37 cellular contexts compared by ENCODE assay signal in genomic region chr10:116660860-116661259, GRCh38. TPM values are rescaled to one million over a fixed set of nuclear protein-coding genes. Genes with fewer than 3 reads are reported as not detected.
"Had no signal": no experiment of that assay in that cellular context is flagged by ENCODE, and none has a peak within 500 bp of the region (broad histone marks: within the 10 kb centered on the region; RNA-seq: fewer than 3 reads in every experiment).

No MANE protein-coding gene starts in this region.

- H3K9me3 ChIP-seq: ascending aorta, breast epithelium had no signal

- H3K4me3 Mint-ChIP-seq: activated B cell treated with CpG ODN at 0.5 μM for 24 hours; activated CD4-positive, alpha-beta memory T cell treated with anti-CD3 and anti-CD28 coated beads for 36 hours; activated CD4-positive, alpha-beta T cell treated with anti-CD3 and anti-CD28 coated beads, Interleukin-2, amount 10 ng/mL, durations not matched to agents 24 days and 14 days; activated CD8-positive, alpha-beta T cell treated with anti-CD3 and anti-CD28 coated beads for 36 hours; activated naive CD4-positive, alpha-beta T cell treated with anti-CD3 and anti-CD28 coated beads, Interleukin-2, amount 10 ng/mL, durations not matched to agents 7 days and 5 days; activated naive CD4-positive, alpha-beta T cell treated with anti-CD3 and anti-CD28 coated beads, Interleukin-2, amount 50 U/mL, for 24 hours; activated naive CD8-positive, alpha-beta T cell; activated naive CD8-positive, alpha-beta T cell treated with anti-CD3 and anti-CD28 coated beads, Interleukin-2, amount 10 ng/mL, durations not matched to agents 7 days and 5 days; activated naive CD8-positive, alpha-beta T cell treated with anti-CD3 and anti-CD28 coated beads, Interleukin-2, amount 50 U/mL, for 24 hours; activated T-cell treated with anti-CD3 and anti-CD28 coated beads, Interleukin-2, amount 50 U/mL, for 4 hours; T-helper 1 cell treated with Interleukin-12 subunit alpha and Interleukin-12 subunit beta and Interleukin-4 antibody, amounts not matched to agents 30 μg/mL and 1 μg/mL, for 36 hours; T-helper 2 cell treated with Interferon-gamma antibody and Interleukin-4, amounts not matched to agents 5 μg/mL and 100 μg/mL, for 36 hours had no signal

- ATAC-seq: activated CD8-positive, alpha-beta T cell treated with anti-CD3 and anti-CD28 coated beads for 36 hours; activated naive CD8-positive, alpha-beta T cell treated with anti-CD3 and anti-CD28 coated beads, Interleukin-2, amount 50 U/mL, for 24 hours; activated T-cell treated with anti-CD3 and anti-CD28 coated beads, Interleukin-2, amount 50 U/mL, for 4 hours had no signal

- H3K4me3 ChIP-seq: ascending aorta, breast epithelium had no signal

- H3K36me3 Mint-ChIP-seq: activated CD4-positive, alpha-beta memory T cell treated with anti-CD3 and anti-CD28 coated beads for 36 hours; activated naive CD4-positive, alpha-beta T cell treated with anti-CD3 and anti-CD28 coated beads, Interleukin-2, amount 10 ng/mL, durations not matched to agents 7 days and 5 days; activated naive CD4-positive, alpha-beta T cell treated with anti-CD3 and anti-CD28 coated beads, Interleukin-2, amount 50 U/mL, for 24 hours; activated naive CD8-positive, alpha-beta T cell; activated naive CD8-positive, alpha-beta T cell treated with anti-CD3 and anti-CD28 coated beads, Interleukin-2, amount 10 ng/mL, durations not matched to agents 7 days and 5 days had no signal

- H3K9me3 Mint-ChIP-seq: activated B cell treated with CpG ODN at 0.5 μM for 24 hours; activated CD4-positive, alpha-beta memory T cell treated with anti-CD3 and anti-CD28 coated beads for 36 hours; activated CD4-positive, alpha-beta T cell treated with anti-CD3 and anti-CD28 coated beads, Interleukin-2, amount 10 ng/mL, durations not matched to agents 24 days and 14 days; activated CD8-positive, alpha-beta T cell treated with anti-CD3 and anti-CD28 coated beads for 36 hours; activated naive CD4-positive, alpha-beta T cell treated with anti-CD3 and anti-CD28 coated beads, Interleukin-2, amount 10 ng/mL, durations not matched to agents 7 days and 5 days; activated naive CD4-positive, alpha-beta T cell treated with anti-CD3 and anti-CD28 coated beads, Interleukin-2, amount 50 U/mL, for 24 hours; activated naive CD8-positive, alpha-beta T cell treated with anti-CD3 and anti-CD28 coated beads, Interleukin-2, amount 10 ng/mL, durations not matched to agents 7 days and 5 days; activated naive CD8-positive, alpha-beta T cell treated with anti-CD3 and anti-CD28 coated beads, Interleukin-2, amount 50 U/mL, for 24 hours; activated T-cell treated with anti-CD3 and anti-CD28 coated beads, Interleukin-2, amount 50 U/mL, for 4 hours; activated T-helper 2 cell treated with anti-CD3 and anti-CD28 coated beads, Interferon-gamma antibody, Interleukin-2, Interleukin-4, amounts not matched to agents 10 μg/mL and 5 μg/mL and 100 μg/mL, durations not matched to agents 14 hours and 24 hours and 36 hours; T-helper 1 cell treated with Interleukin-12 subunit alpha and Interleukin-12 subunit beta and Interleukin-4 antibody, amounts not matched to agents 30 μg/mL and 1 μg/mL, for 36 hours; T-helper 2 cell treated with Interferon-gamma antibody and Interleukin-4, amounts not matched to agents 5 μg/mL and 100 μg/mL, for 36 hours had no signal

- H3K4me1 ChIP-seq: breast epithelium had no signal

- H3K36me3 ChIP-seq: ascending aorta, brain microvascular endothelial cell, breast epithelium had no signal

- FAIRE-seq: TTC549 had no signal

- H3K27me3 Mint-ChIP-seq: activated CD4-positive, alpha-beta T cell treated with anti-CD3 and anti-CD28 coated beads, Interleukin-2, amount 10 ng/mL, durations not matched to agents 24 days and 14 days; activated CD8-positive, alpha-beta T cell treated with anti-CD3 and anti-CD28 coated beads for 36 hours; activated naive CD8-positive, alpha-beta T cell treated with anti-CD3 and anti-CD28 coated beads, Interleukin-2, amount 10 ng/mL, durations not matched to agents 7 days and 5 days; activated naive CD8-positive, alpha-beta T cell treated with anti-CD3 and anti-CD28 coated beads, Interleukin-2, amount 50 U/mL, for 24 hours had no signal

- H3K27ac Mint-ChIP-seq: activated B cell treated with CpG ODN at 0.5 μM for 24 hours; activated CD4-positive, alpha-beta memory T cell treated with anti-CD3 and anti-CD28 coated beads for 36 hours; activated CD4-positive, alpha-beta T cell treated with anti-CD3 and anti-CD28 coated beads, Interleukin-2, amount 10 ng/mL, durations not matched to agents 24 days and 14 days; activated CD8-positive, alpha-beta T cell treated with anti-CD3 and anti-CD28 coated beads for 36 hours; activated naive CD4-positive, alpha-beta T cell treated with anti-CD3 and anti-CD28 coated beads, Interleukin-2, amount 10 ng/mL, durations not matched to agents 7 days and 5 days; activated naive CD4-positive, alpha-beta T cell treated with anti-CD3 and anti-CD28 coated beads, Interleukin-2, amount 50 U/mL, for 24 hours; activated naive CD8-positive, alpha-beta T cell; activated naive CD8-positive, alpha-beta T cell treated with anti-CD3 and anti-CD28 coated beads, Interleukin-2, amount 10 ng/mL, durations not matched to agents 7 days and 5 days; activated naive CD8-positive, alpha-beta T cell treated with anti-CD3 and anti-CD28 coated beads, Interleukin-2, amount 50 U/mL, for 24 hours; activated T-helper 2 cell treated with anti-CD3 and anti-CD28 coated beads, Interferon-gamma antibody, Interleukin-2, Interleukin-4, amounts not matched to agents 10 μg/mL and 5 μg/mL and 100 μg/mL, durations not matched to agents 14 hours and 24 hours and 36 hours; T-helper 1 cell treated with Interleukin-12 subunit alpha and Interleukin-12 subunit beta and Interleukin-4 antibody, amounts not matched to agents 30 μg/mL and 1 μg/mL, for 36 hours; T-helper 2 cell treated with Interferon-gamma antibody and Interleukin-4, amounts not matched to agents 5 μg/mL and 100 μg/mL, for 36 hours had no signal

- H3K4me1 Mint-ChIP-seq: activated B cell treated with CpG ODN at 0.5 μM for 24 hours; activated CD4-positive, alpha-beta T cell treated with anti-CD3 and anti-CD28 coated beads, Interleukin-2, amount 10 ng/mL, durations not matched to agents 24 days and 14 days; activated naive CD4-positive, alpha-beta T cell treated with anti-CD3 and anti-CD28 coated beads, Interleukin-2, amount 10 ng/mL, durations not matched to agents 7 days and 5 days; activated naive CD4-positive, alpha-beta T cell treated with anti-CD3 and anti-CD28 coated beads, Interleukin-2, amount 50 U/mL, for 24 hours; activated naive CD8-positive, alpha-beta T cell treated with anti-CD3 and anti-CD28 coated beads, Interleukin-2, amount 10 ng/mL, durations not matched to agents 7 days and 5 days; activated naive CD8-positive, alpha-beta T cell treated with anti-CD3 and anti-CD28 coated beads, Interleukin-2, amount 50 U/mL, for 24 hours had no signal

- H3K27me3 ChIP-seq: ascending aorta, brain microvascular endothelial cell, breast epithelium had no signal

- DNase-seq: activated B cell treated with CpG ODN at 0.5 μM for 24 hours; activated CD4-positive, alpha-beta memory T cell treated with anti-CD3 and anti-CD28 coated beads for 36 hours; activated CD4-positive, alpha-beta T cell treated with anti-CD3 and anti-CD28 coated beads for 4 hours; activated CD4-positive, alpha-beta T cell treated with anti-CD3 and anti-CD28 coated beads, Interleukin-2, amount 10 ng/mL, durations not matched to agents 24 days and 14 days; activated CD4-positive, alpha-beta T cell treated with anti-CD3 and anti-CD28 coated beads, Interleukin-2, amount 50 U/mL, for 1 hour; activated CD4-positive, alpha-beta T cell treated with anti-CD3 and anti-CD28 coated beads, Interleukin-2, amount 50 U/mL, for 4 hours; activated CD4-positive, CD25-positive, alpha-beta regulatory T cell treated with anti-CD3 and anti-CD28 coated beads, Interleukin-2, amount 50 U/mL, for 72 hours; activated CD8-positive, alpha-beta memory T cell treated with anti-CD3 and anti-CD28 coated beads, Interleukin-2, amount 50 U/mL, for 4 hours; activated CD8-positive, alpha-beta T cell treated with anti-CD3 and anti-CD28 coated beads for 36 hours; activated effector memory CD4-positive, alpha-beta T cell treated with Interleukin-2 at 50 U/mL for 16 hours; activated gamma-delta T cell; activated naive CD4-positive, alpha-beta T cell treated with anti-CD3 and anti-CD28 coated beads, Interleukin-2, amount 10 ng/mL, durations not matched to agents 7 days and 5 days; activated naive CD4-positive, alpha-beta T cell treated with Interleukin-2 at 50 U/mL for 16 hours; activated naive CD8-positive, alpha-beta T cell treated with anti-CD3 and anti-CD28 coated beads, Interleukin-2, amount 10 ng/mL, durations not matched to agents 7 days and 5 days; activated naive CD8-positive, alpha-beta T cell treated with anti-CD3 and anti-CD28 coated beads, Interleukin-2, amount 50 U/mL, for 24 hours; activated T-cell treated with anti-CD3 and anti-CD28 coated beads for 4 hours; activated T-cell treated with anti-CD3 and anti-CD28 coated beads, Interleukin-2, amount 50 U/mL, for 1 hour; activated T-cell treated with anti-CD3 and anti-CD28 coated beads, Interleukin-2, amount 50 U/mL, for 4 hours; amygdala; anterior cingulate cortex; brain microvascular endothelial cell; central memory CD4-positive, alpha-beta T cell; T-helper 1 cell; T-helper 2 cell; T-helper 9 cell had no signal

- H3K27ac ChIP-seq: ascending aorta, brain microvascular endothelial cell, breast epithelium, VCaP had no signal

RNA-seq across cellular contexts. Expression of gene PNLIPRP2, which starts 40.1 kb away (rescaled TPM):
- total RNA-seq: activated B cell treated with CpG ODN at 0.5 μM for 24 hours; activated CD4-positive, alpha-beta memory T cell treated with anti-CD3 and anti-CD28 coated beads for 36 hours; activated CD4-positive, alpha-beta T cell treated with anti-CD3 and anti-CD28 coated beads, Interleukin-2, amount 10 ng/mL, durations not matched to agents 24 days and 14 days; activated CD8-positive, alpha-beta memory T cell treated with anti-CD3 and anti-CD28 coated beads for 36 hours; activated CD8-positive, alpha-beta T cell treated with anti-CD3 and anti-CD28 coated beads for 36 hours; activated naive CD8-positive, alpha-beta T cell treated with anti-CD3 and anti-CD28 coated beads, Interleukin-2, amount 10 ng/mL, durations not matched to agents 7 days and 5 days; activated T-helper 2 cell treated with anti-CD3 and anti-CD28 coated beads, Interferon-gamma antibody, Interleukin-2, Interleukin-4, amounts not matched to agents 10 μg/mL and 5 μg/mL and 100 μg/mL, durations not matched to agents 14 hours and 24 hours and 36 hours; ascending aorta; breast epithelium; cardiac septum; cerebellum had no signal
